Comparison of ENCODE assay signal across 8 cellular contexts in genomic region chr13:39016789-39017188, GRCh38. TPM values are rescaled to one million over a fixed set of nuclear protein-coding genes. Genes with fewer than 3 reads are reported as not detected.
DNase-seq lines count a peak whose midpoint lies in the region; ATAC-seq, FAIRE-seq and TF ChIP-seq lines count a peak whose summit lies in the region.

No MANE protein-coding gene starts in this region.

- no peaks in the 10 kb centered on the region for H3K4me1 Mint-ChIP-seq in CD14-positive monocyte

- H3K27ac Mint-ChIP-seq in CD14-positive monocyte = no peak overlapping the region

- peak; percentile 27 for TF ChIP-seq CTCF in CD14-positive monocyte (IDR thresholded peaks at IDR 0.05)

- DNase-seq in CD14-positive monocyte (ENCODE audit: low spot score) (no peak), GM18507 (ENCODE audit: extremely low spot score, insufficient read length, low read depth) (no peak), NCI-H1694 (lab: John Stamatoyannopoulos, UW) (peak; percentile 38), astrocyte of the hippocampus (ENCODE audit: low read depth, low spot score) (peak; percentile 54), left kidney (ENCODE audit: low read depth, low spot score) (peak; percentile 45), activated gamma-delta T cell treated with Interleukin-2 at 50 U/mL for 16 hours (no peak), LoVo (ENCODE audit: low spot score) (no peak)

- FAIRE-seq in GM18507 (lab: Jason Lieb, UNC) = peak; percentile 80

- H3K36me3 Mint-ChIP-seq in CD14-positive monocyte = peaks cover 77 to 85% of the 10 kb centered on the region in 2 donors

- H3K4me3 Mint-ChIP-seq in CD14-positive monocyte = no peak overlapping the region

- intact Hi-C loops in CD14-positive monocyte (cut with micrococcal nuclease) = no loop called here

- peak; percentile 64 for ATAC-seq in HG02763 (IDR thresholded peaks at IDR 0.05; ENCODE audit: unreplicated experiment)

- H3K27me3 Mint-ChIP-seq in CD14-positive monocyte (ENCODE audit: low read depth in 3 of 3) = no peaks in the 10 kb centered on the region

- peaks cover 0 to 2% (median 0%) of the 10 kb centered on the region in 7 donors for H3K9me3 Mint-ChIP-seq in CD14-positive monocyte

RNA-seq across cellular contexts. Expression of gene PROSER1, which starts 21.1 kb away (rescaled TPM):
- polyA plus RNA-seq in CD14-positive monocyte = 1 to 10 TPM; 4.6 to 9.1 TPM

RNA-seq across cellular contexts. Expression of gene NHLRC3, which starts 21.5 kb away (rescaled TPM):
- 10 to 100 TPM; 12.8 to 13.0 TPM for polyA plus RNA-seq in CD14-positive monocyte

RNA-seq across cellular contexts. Expression of gene STOML3, which starts 26.2 kb away (rescaled TPM):
- polyA plus RNA-seq in CD14-positive monocyte = not detected

Comparison
In these comparisons a context has a peak if more than half of its experiments do, and no peak if none do; other contexts are left out.
1. DNase-seq: peak in NCI-H1694 (single experiment), astrocyte of the hippocampus (single experiment) and left kidney (single experiment); none in CD14-positive monocyte (single experiment), GM18507 (single experiment), activated gamma-delta T cell treated with Interleukin-2 at 50 U/mL for 16 hours (single experiment) and LoVo (single experiment).